In genomic region chr5:778421-778820, GRCh38 we compare ENCODE assay signal across 4 cellular contexts. TPM values are rescaled to one million over a fixed set of nuclear protein-coding genes. Genes with fewer than 3 reads are reported as not detected.
"Had no signal": no experiment of that assay in that cellular context is flagged by ENCODE, and none has a peak within 500 bp of the region (broad histone marks: within the 10 kb centered on the region; RNA-seq: fewer than 3 reads in every experiment).

No MANE protein-coding gene starts in this region.

RNA-seq across cellular contexts. Expression of gene ZDHHC11B, which starts 6.1 kb away (rescaled TPM):
- total RNA-seq: activated CD4-positive, alpha-beta T cell treated with anti-CD3 and anti-CD28 coated beads, Interleukin-2, amount 10 ng/mL, durations not matched to agents 24 days and 14 days; activated naive CD4-positive, alpha-beta T cell treated with anti-CD3 and anti-CD28 coated beads for 36 hours; activated T-helper 1 cell treated with anti-CD3 and anti-CD28 coated beads, Interleukin-12 subunit alpha, Interleukin-12 subunit beta, Interleukin-2, Interleukin-4 antibody, amounts not matched to agents 30 ng/mL and 10 ng/mL and 1 ng/mL, durations not matched to agents 14 hours and 24 hours and 36 hours; T-helper 1 cell treated with Interleukin-12 subunit alpha and Interleukin-12 subunit beta and Interleukin-4 antibody, amounts not matched to agents 30 ng/mL and 1 ng/mL, for 36 hours had no signal
